8 cellular contexts compared by ENCODE assay signal in the genomic region with DNA sequence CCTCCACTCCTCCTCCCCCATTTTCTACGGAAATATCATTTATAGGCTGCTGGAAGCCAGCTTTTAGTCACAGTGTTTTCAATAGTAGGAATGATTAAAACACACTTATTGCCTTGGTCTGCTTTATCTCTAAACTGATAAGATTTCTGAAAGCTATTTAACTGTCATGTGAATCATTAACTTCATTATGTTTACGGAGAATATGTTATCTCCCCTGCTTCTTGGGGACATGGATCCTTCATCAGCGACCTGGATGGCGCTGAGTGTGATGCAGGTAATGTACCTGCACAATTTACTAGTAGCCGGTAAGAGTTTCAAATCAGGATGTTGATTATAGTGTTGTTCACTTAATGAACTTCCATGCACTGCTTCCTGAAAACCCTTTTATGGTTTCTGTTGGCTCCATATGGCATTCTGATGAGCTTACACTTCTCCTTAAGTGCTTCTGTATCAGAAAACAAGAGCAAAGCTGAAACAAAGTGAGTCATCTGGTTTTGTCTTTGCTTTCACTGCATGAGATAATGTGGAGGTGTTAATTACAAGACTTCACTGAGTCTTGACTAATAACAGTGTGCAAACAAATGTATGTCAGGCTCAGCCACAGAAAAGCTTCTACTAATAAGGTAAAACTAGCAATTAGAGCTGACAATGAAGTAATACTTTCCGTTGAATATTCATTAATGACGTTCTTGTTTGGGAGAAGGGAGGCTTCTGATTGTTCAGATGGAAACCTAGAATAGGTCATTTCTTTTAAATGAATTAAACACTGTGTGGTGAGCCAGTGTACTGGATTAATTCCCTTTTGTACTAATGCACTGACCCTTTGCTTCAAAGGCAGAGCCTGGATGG.
DNase-seq lines count a peak whose midpoint lies in the region; ATAC-seq, FAIRE-seq and TF ChIP-seq lines count a peak whose summit lies in the region.

No MANE protein-coding gene starts in this region.

- H3K27ac ChIP-seq in KMS-11 (peak overlapping the region; percentile 28; the same call in 1 of the 2 replicates), coronary artery (no peak overlapping the region)

- TF ChIP-seq POLR2A in GM12891 (IDR thresholded peaks at IDR 0.05; ENCODE audit: low read depth, low read length), result no peak

- peak overlapping the region; percentile 23 to 92 (median 63) for H3K27ac Mint-ChIP-seq in brain

- TF ChIP-seq CTCF in KMS-11 (conservative IDR thresholded peaks at IDR 0.05; ENCODE audit: low read depth, low read length), result no peak
- TF ChIP-seq CTCF in brain (conservative IDR thresholded peaks at IDR 0.05), result no peak
- no peak for TF ChIP-seq CTCF in omental fat pad (IDR thresholded peaks at IDR 0.05)
- no peak for TF ChIP-seq CTCF in coronary artery (IDR thresholded peaks at IDR 0.05)

- ATAC-seq in GM21717 (IDR thresholded peaks at IDR 0.05; ENCODE audit: unreplicated experiment) (peak; percentile 85), omental fat pad (ENCODE audit: low FRiP score) (peak; percentile 57)

- H3K79me2 ChIP-seq in KMS-11 (ENCODE audit: insufficient read depth, low read depth), result no peaks in the 10 kb centered on the region

- H3K4me1 Mint-ChIP-seq in brain, result peaks cover 77% of the 10 kb centered on the region

- H3K9ac ChIP-seq in KMS-11, result no peak overlapping the region; the same call in 1 of the 2 replicates

- H3K4me3 ChIP-seq in KMS-11 (IDR thresholded peaks at IDR 0.05; ENCODE audit: insufficient read depth, low read depth, low read length), result no peak overlapping the region
- H3K4me3 ChIP-seq in coronary artery, result no peak overlapping the region

- peaks cover 2 to 12% (median 8%) of the 10 kb centered on the region in 5 experiments for H3K9me3 Mint-ChIP-seq in brain

- no peak for DNase-seq in GM12891 (ENCODE audit: insufficient read length, low spot score)
- DNase-seq in omental fat pad (ENCODE audit: low spot score), result no peak
- DNase-seq in middle frontal gyrus (ENCODE audit: extremely low spot score, low spot score), result no peak
- DNase-seq in coronary artery (ENCODE audit: low spot score), result no peak
- no peak for DNase-seq in iPS-NIHi7 (ENCODE audit: extremely low spot score)

- peak; percentile 75 for FAIRE-seq in GM12891 (lab: Jason Lieb, UNC)

- peak overlapping the region; percentile 40 for H3K4me2 ChIP-seq in KMS-11

- no peaks in the 10 kb centered on the region for H4K20me1 ChIP-seq in KMS-11 (ENCODE audit: insufficient read depth)

- peak overlapping the region; percentile 28; the same call in 1 of the 2 replicates for H2AFZ ChIP-seq in KMS-11 (ENCODE audit: low read depth)

- peak overlapping the region in 3 of 5 experiments; percentile 16 to 30 (median 19) for H3K4me3 Mint-ChIP-seq in brain

- no peaks in the 10 kb centered on the region for H3K27me3 ChIP-seq in KMS-11 (ENCODE audit: insufficient read depth, low read depth)

- no peaks in the 10 kb centered on the region for H3K36me3 ChIP-seq in KMS-11 (ENCODE audit: insufficient read depth)

- H3K36me3 Mint-ChIP-seq in brain, result no peaks in the 10 kb centered on the region

- H3K4me1 ChIP-seq in KMS-11 (ENCODE audit: low read depth, poor library complexity, severe bottlenecking), result peaks cover 52% of the 10 kb centered on the region

- H3K27me3 Mint-ChIP-seq in brain, result no peaks in the 10 kb centered on the region

TF ChIP-seq in GM12891, 5 proteins besides CTCF, POLR2A, EP300 and RAD21:
- TF ChIP-seq POU2F2 (IDR thresholded peaks at IDR 0.05; ENCODE audit: low read depth, low read length) (peak; percentile 35; the same call in 1 of the 2 replicates), TAF1 (IDR thresholded peaks at IDR 0.05; ENCODE audit: low read depth, low read length) (no peak), SPI1 (IDR thresholded peaks at IDR 0.05; ENCODE audit: low read depth, low read length) (peak; percentile 30; the same call in 1 of the 2 replicates), POLR2AphosphoS5 (IDR thresholded peaks at IDR 0.05; ENCODE audit: low read depth, low read length) (no peak), PAX5 (IDR thresholded peaks at IDR 0.05; ENCODE audit: insufficient read depth, low read length, severe bottlenecking) (no peak)
